Comparison of ENCODE assay signal across 8 cellular contexts in genomic region chr1:36222481-36223372, GRCh38. TPM values are rescaled to one million over a fixed set of nuclear protein-coding genes. Genes with fewer than 3 reads are reported as not detected.
A peak's percentile ranks its signal among the peaks of the same experiment; 100 is the strongest.
DNase-seq lines count a peak whose midpoint lies in the region; ATAC-seq and TF ChIP-seq lines count a peak whose summit lies in the region.

No MANE protein-coding gene starts in this region.

- H3K4me3 ChIP-seq in DND-41 (ENCODE audit: low read depth in 1 of 2, low read length in 2 of 2): peak overlapping the region; percentile 51 to 81; a peak in 3 of 4 replicates
- H3K4me3 ChIP-seq in OCI-LY3 (ENCODE audit: low read length): peak overlapping the region; percentile 88
- peak overlapping the region; percentile 93 for H3K4me3 ChIP-seq in parathyroid adenoma (ENCODE audit: low read depth, low read length)
- H3K4me3 ChIP-seq in H7 (ENCODE audit: insufficient read depth, low read depth, low read length): no peak overlapping the region; the same call in 1 of the 2 replicates

- H3K4me1 ChIP-seq in DND-41 (ENCODE audit: insufficient read depth, low read length) (peaks cover 40% of the 10 kb centered on the region), OCI-LY3 (ENCODE audit: low read length) (peaks cover 8% of the 10 kb centered on the region), parathyroid adenoma (peaks cover 3% of the 10 kb centered on the region)

- H3K79me2 ChIP-seq in DND-41 (ENCODE audit: insufficient read depth, low read length) (peaks cover 39% of the 10 kb centered on the region), OCI-LY3 (ENCODE audit: low read length) (peaks cover 34% of the 10 kb centered on the region), parathyroid adenoma (peaks cover 16% of the 10 kb centered on the region)

- H3K9me3 ChIP-seq in DND-41 (ENCODE audit: insufficient read depth, low read length, severe bottlenecking) (no peaks in the 10 kb centered on the region), OCI-LY3 (ENCODE audit: insufficient read depth, low read length) (no peaks in the 10 kb centered on the region), parathyroid adenoma (ENCODE audit: control insufficient read depth, low read length) (no peaks in the 10 kb centered on the region)

- no peak for TF ChIP-seq CTCF in DND-41 (IDR thresholded peaks at IDR 0.05; ENCODE audit: borderline replicate concordance, extremely low read depth, low read length, poor library complexity, severe bottlenecking)
- no peak for TF ChIP-seq CTCF in OCI-LY3 (IDR thresholded peaks at IDR 0.05; ENCODE audit: low read depth, low read length)
- no peak for TF ChIP-seq CTCF in parathyroid adenoma (IDR thresholded peaks at IDR 0.05)

- DNase-seq in DND-41 (no peak), NCI-H1436 (lab: John Stamatoyannopoulos, UW) (no peak), H7 (no peak), NCI-H1436 treated with DMSO at 0.1 percent for 48 hours (lab: John Stamatoyannopoulos, UW) (no peak), NCI-H187 (lab: John Stamatoyannopoulos, UW) (no peak)
- no peak for DNase-seq in effector memory CD8-positive, alpha-beta T cell

- H3K27me3 ChIP-seq in DND-41 (ENCODE audit: insufficient read depth, low read length, poor library complexity) (no peaks in the 10 kb centered on the region), OCI-LY3 (ENCODE audit: low read depth, low read length) (no peaks in the 10 kb centered on the region), parathyroid adenoma (ENCODE audit: control insufficient read depth, insufficient read depth, low read length) (no peaks in the 10 kb centered on the region), H7 (ENCODE audit: control insufficient read depth, insufficient read depth, low read length) (no peaks in the 10 kb centered on the region)

- H3K27me3 Mint-ChIP-seq in effector memory CD8-positive, alpha-beta T cell: no peaks in the 10 kb centered on the region

- peaks cover 24 to 31% of the 10 kb centered on the region in 2 donors for H3K4me1 Mint-ChIP-seq in effector memory CD8-positive, alpha-beta T cell (ENCODE audit: low read depth in 2 of 2)

- H3K27ac ChIP-seq in DND-41 (ENCODE audit: low read length): peak overlapping the region; percentile 90
- peak overlapping the region; percentile 76 for H3K27ac ChIP-seq in OCI-LY3 (ENCODE audit: low read length)
- peak overlapping the region; percentile 98 for H3K27ac ChIP-seq in parathyroid adenoma

- H4K20me1 ChIP-seq in DND-41 (ENCODE audit: insufficient read depth, low read length): peaks cover 29% of the 10 kb centered on the region
- H4K20me1 ChIP-seq in OCI-LY3 (ENCODE audit: insufficient read depth, low read length): peaks cover 22% of the 10 kb centered on the region

- no peak for ATAC-seq in DND-41 (ENCODE audit: insufficient read depth, low read depth)
- ATAC-seq in effector memory CD8-positive, alpha-beta T cell (replicated peaks): no peak

- H3K4me2 ChIP-seq in DND-41 (ENCODE audit: insufficient read depth, low read length): peak overlapping the region; percentile 64
- H3K4me2 ChIP-seq in OCI-LY3 (ENCODE audit: low read length): peak overlapping the region; percentile 76
- peak overlapping the region; percentile 90 for H3K4me2 ChIP-seq in parathyroid adenoma (ENCODE audit: low read length)

- H3K27ac Mint-ChIP-seq in effector memory CD8-positive, alpha-beta T cell: peak overlapping the region; percentile 99

- H2AFZ ChIP-seq in DND-41 (ENCODE audit: low read depth, low read length) (peak overlapping the region; percentile 92), OCI-LY3 (ENCODE audit: low read depth, low read length) (peak overlapping the region; percentile 90), parathyroid adenoma (peak overlapping the region; percentile 95)

- peaks cover 35% of the 10 kb centered on the region for H3K36me3 Mint-ChIP-seq in effector memory CD8-positive, alpha-beta T cell (ENCODE audit: insufficient read depth)

- H3K36me3 ChIP-seq in DND-41 (ENCODE audit: insufficient read depth, low read length) (peaks cover 19% of the 10 kb centered on the region), OCI-LY3 (replicated peaks; ENCODE audit: low read depth, low read length) (peaks cover 16% of the 10 kb centered on the region), parathyroid adenoma (ENCODE audit: control insufficient read depth, insufficient read depth, low read length) (no peaks in the 10 kb centered on the region), H7 (replicated peaks; ENCODE audit: control insufficient read depth, insufficient read depth, low read length) (peaks cover 2% of the 10 kb centered on the region)

- peak overlapping the region; percentile 83 for H3K9ac ChIP-seq in DND-41 (ENCODE audit: low read depth, low read length)
- H3K9ac ChIP-seq in OCI-LY3 (ENCODE audit: low read length): peak overlapping the region; percentile 76
- no peak overlapping the region for H3K9ac ChIP-seq in parathyroid adenoma

- peak overlapping the region; percentile 96 to 98 for H3K4me3 Mint-ChIP-seq in effector memory CD8-positive, alpha-beta T cell

- H3K9me3 Mint-ChIP-seq in effector memory CD8-positive, alpha-beta T cell: no peaks in the 10 kb centered on the region

RNA-seq across cellular contexts. Expression of gene THRAP3, which starts 1.5 kb away (rescaled TPM):
- 82.7 and 90.7 TPM in 2 replicates for total RNA-seq in H7 (2014; rRNA removed; shearing (Covaris generic))
